In genomic region chrX:120476714-120477113, GRCh38 we compare ENCODE assay signal across 7 cellular contexts.
"Had no signal": no experiment of that assay in that cellular context is flagged by ENCODE, and none has a peak within 500 bp of the region (broad histone marks: within the 10 kb centered on the region; RNA-seq: fewer than 3 reads in every experiment).

No MANE protein-coding gene starts in this region.

- FAIRE-seq: HepG2, HTR-8/SVneo, K562 had no signal

- H3K27ac Mint-ChIP-seq: IgD-negative memory B cell had no signal

- H3K27me3 Mint-ChIP-seq: IgD-negative memory B cell had no signal

- H3K4me3 ChIP-seq: K562 had no signal

- H3K4me3 Mint-ChIP-seq: IgD-negative memory B cell had no signal

- H3K9me3 Mint-ChIP-seq: IgD-negative memory B cell had no signal

- H3K27ac ChIP-seq: HL-60 had no signal

- H3K36me3 Mint-ChIP-seq: IgD-negative memory B cell had no signal

- DNase-seq: IMR-90, KBM-7 had no signal

- ATAC-seq: HepG2, K562 had no signal
